In the genomic region with DNA sequence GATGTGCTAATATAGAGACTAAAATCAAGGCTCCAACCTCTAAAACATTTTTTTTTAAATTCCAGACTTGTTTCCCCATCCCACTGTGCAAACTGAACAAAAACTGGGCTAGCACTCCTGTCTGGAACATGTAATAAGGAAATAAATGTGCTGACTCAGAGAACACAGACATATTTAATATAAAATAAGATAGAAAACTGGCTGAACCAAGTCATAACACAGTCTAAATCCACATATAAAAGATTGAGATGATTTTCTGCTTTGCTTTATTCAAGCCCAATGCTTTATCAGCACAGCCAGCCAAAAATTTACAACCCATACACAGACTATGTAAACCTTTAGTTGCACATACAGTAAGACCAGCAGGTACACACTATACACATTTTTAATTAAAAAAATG, we compare ENCODE assay signal across 9 cellular contexts. TPM values are rescaled to one million over a fixed set of nuclear protein-coding genes. Genes with fewer than 3 reads are reported as not detected.
DNase-seq lines count a peak whose midpoint lies in the region; ATAC-seq, FAIRE-seq and TF ChIP-seq lines count a peak whose summit lies in the region.
"Had no signal": no experiment of that assay in that cellular context is flagged by ENCODE, and none has a peak within 500 bp of the region (broad histone marks: within the 10 kb centered on the region; RNA-seq: fewer than 3 reads in every experiment).

No MANE protein-coding gene starts in this region.

- H3K4me1 Mint-ChIP-seq in activated naive CD8-positive, alpha-beta T cell treated with anti-CD3 and anti-CD28 coated beads, Interleukin-2, amount 50 U/mL, for 24 hours: peaks cover 67% of the 10 kb centered on the region

- H3K4me3 ChIP-seq in SK-N-SH (ENCODE audit: low read depth in 2 of 2, low read length in 1 of 2) (peak overlapping the region; percentile 80 to 93), kidney (ENCODE audit: low read length in 2 of 2) (peak overlapping the region; percentile 75 to 91), stomach smooth muscle (ENCODE audit: low read length in 2 of 2) (peak overlapping the region; percentile 93 to 98)

- H3K36me3 ChIP-seq in SK-N-SH (replicated peaks in 1 of 2; ENCODE audit: control insufficient read depth in 1 of 2, insufficient read depth in 2 of 2, low read length in 1 of 2) (peaks cover 0 to 6% of the 10 kb centered on the region in 2 experiments), kidney (ENCODE audit: control insufficient read depth in 1 of 2, insufficient read depth in 2 of 2, low read length in 2 of 2) (no peaks in the 10 kb centered on the region), stomach smooth muscle (ENCODE audit: control insufficient read depth in 2 of 2, insufficient read depth in 2 of 2, low read length in 2 of 2) (no peaks in the 10 kb centered on the region)

- peaks cover 36% of the 10 kb centered on the region for H3K36me3 Mint-ChIP-seq in activated naive CD8-positive, alpha-beta T cell treated with anti-CD3 and anti-CD28 coated beads, Interleukin-2, amount 50 U/mL, for 24 hours (ENCODE audit: low read depth)

- POLR2A ChIA-PET in SK-N-SH (lab: Yijun Ruan, JAX): no interaction called here

- peaks cover 4% of the 10 kb centered on the region for H3F3A ChIP-seq in SK-N-SH (replicated peaks; ENCODE audit: insufficient read depth)

- peak overlapping the region; percentile 93 for H3K4me3 Mint-ChIP-seq in activated naive CD8-positive, alpha-beta T cell treated with anti-CD3 and anti-CD28 coated beads, Interleukin-2, amount 50 U/mL, for 24 hours

- intact Hi-C loops in kidney (cut with DNase I): no loop called here
- intact Hi-C loops in posterior cingulate gyrus (cut with DNase I): no loop called here

- H3K27me3 ChIP-seq in SK-N-SH (ENCODE audit: insufficient read depth): no peaks in the 10 kb centered on the region
- no peaks in the 10 kb centered on the region for H3K27me3 ChIP-seq in stomach smooth muscle (ENCODE audit: control insufficient read depth in 1 of 2, insufficient read depth in 2 of 2, low read length in 2 of 2)

- H3K9me3 Mint-ChIP-seq in activated naive CD8-positive, alpha-beta T cell treated with anti-CD3 and anti-CD28 coated beads, Interleukin-2, amount 50 U/mL, for 24 hours: no peaks in the 10 kb centered on the region

- no peak for DNase-seq in SK-N-SH
- DNase-seq in activated naive CD8-positive, alpha-beta T cell treated with anti-CD3 and anti-CD28 coated beads, Interleukin-2, amount 50 U/mL, for 24 hours: no peak
- no peak for DNase-seq in kidney
- DNase-seq in posterior cingulate gyrus: no peak
- DNase-seq in effector CD4-positive, alpha-beta T cell: no peak
- no peak for DNase-seq in retina

- H3K79me2 ChIP-seq in SK-N-SH (ENCODE audit: insufficient read depth): peaks cover 69% of the 10 kb centered on the region

- peak overlapping the region in 1 of 2 experiments; percentile 84; a peak in 1 of 4 replicates for H3K27ac ChIP-seq in SK-N-SH (ENCODE audit: low read depth in 2 of 2, low read length in 1 of 2)
- peak overlapping the region; percentile 98 to 100 for H3K27ac ChIP-seq in kidney (ENCODE audit: low read depth in 2 of 2, low read length in 2 of 2)
- peak overlapping the region; percentile 24 for H3K27ac ChIP-seq in stomach smooth muscle (ENCODE audit: low read length)

- H3K27me3 Mint-ChIP-seq in activated naive CD8-positive, alpha-beta T cell treated with anti-CD3 and anti-CD28 coated beads, Interleukin-2, amount 50 U/mL, for 24 hours: no peaks in the 10 kb centered on the region

- H3K9me3 ChIP-seq in SK-N-SH (no peaks in the 10 kb centered on the region), kidney (ENCODE audit: control insufficient read depth in 1 of 2, low read length in 2 of 2) (no peaks in the 10 kb centered on the region), stomach smooth muscle (ENCODE audit: control insufficient read depth in 2 of 2, low read length in 2 of 2) (no peaks in the 10 kb centered on the region)

- peaks cover 52% of the 10 kb centered on the region for H4K20me1 ChIP-seq in SK-N-SH (ENCODE audit: insufficient read depth)

- FAIRE-seq in kidney (lab: Jason Lieb, UNC): no peak
- FAIRE-seq: islet of Langerhans had no signal

- CTCF ChIA-PET in SK-N-SH (lab: Yijun Ruan, JAX): no interaction called here

- H3K4me2 ChIP-seq in SK-N-SH: peak overlapping the region; percentile 86

- H3K9ac ChIP-seq in SK-N-SH (peak overlapping the region; percentile 97; the same call in 1 of the 2 replicates), kidney (ENCODE audit: low read length in 2 of 2) (peak overlapping the region in 1 of 2 donors; percentile 96), stomach smooth muscle (ENCODE audit: low read length in 2 of 2) (peak overlapping the region; percentile 98 to 100)

- TF ChIP-seq CTCF in SK-N-SH (IDR thresholded peaks at IDR 0.05): no peak
- no peak for TF ChIP-seq CTCF in kidney (IDR thresholded peaks at IDR 0.05; ENCODE audit: borderline replicate concordance, extremely low read depth, insufficient read depth)

- H2AFZ ChIP-seq in SK-N-SH (ENCODE audit: low read depth): no peak overlapping the region

- no peaks in the 10 kb centered on the region for H3K9me2 ChIP-seq in SK-N-SH

- ATAC-seq in SK-N-SH treated with all-trans-retinoic acid at 6 μM for 48 hours: no peak
- no peak for ATAC-seq in activated naive CD8-positive, alpha-beta T cell treated with anti-CD3 and anti-CD28 coated beads, Interleukin-2, amount 50 U/mL, for 24 hours

- H3K27ac Mint-ChIP-seq in activated naive CD8-positive, alpha-beta T cell treated with anti-CD3 and anti-CD28 coated beads, Interleukin-2, amount 50 U/mL, for 24 hours: peak overlapping the region; percentile 98

- no peak for TF ChIP-seq RAD21 in SK-N-SH (IDR thresholded peaks at IDR 0.05; ENCODE audit: low read length)

- H3K4me1 ChIP-seq in SK-N-SH (ENCODE audit: control insufficient read depth in 1 of 2, insufficient read depth in 2 of 2, low read depth in 1 of 2, low read length in 1 of 2): peaks cover 0 to 12% of the 10 kb centered on the region in 2 experiments; a peak in 2 of 4 replicates
- peaks cover 5 to 7% of the 10 kb centered on the region in 2 donors for H3K4me1 ChIP-seq in kidney (ENCODE audit: control insufficient read depth in 1 of 2, insufficient read depth in 1 of 2, low read depth in 1 of 2, low read length in 2 of 2)
- peaks cover 13% of the 10 kb centered on the region for H3K4me1 ChIP-seq in stomach smooth muscle (ENCODE audit: control insufficient read depth, insufficient read depth, low read length)

- TF ChIP-seq EP300 in SK-N-SH (IDR thresholded peaks at IDR 0.05; ENCODE audit: borderline replicate concordance in 1 of 2, low read depth in 1 of 2, low read length in 1 of 2): no peak

TF ChIP-seq in SK-N-SH treated with all-trans-retinoic acid at 6 μM for 48 hours, 23 proteins besides CTCF, POLR2A, EP300 and RAD21 (continues in another document):
- TF ChIP-seq SNAI2 (CRISPR knock-in tag; IDR thresholded peaks at IDR 0.05) (no peak), TOX (CRISPR knock-in tag; IDR thresholded peaks at IDR 0.05; ENCODE audit: borderline replicate concordance) (no peak), ZNF565 (CRISPR knock-in tag; conservative IDR thresholded peaks at IDR 0.05; ENCODE audit: low read depth) (no peak), OSR1 (CRISPR knock-in tag; IDR thresholded peaks at IDR 0.05) (no peak), RARB (CRISPR knock-in tag; IDR thresholded peaks at IDR 0.05) (no peak), ZFP3 (CRISPR knock-in tag; IDR thresholded peaks at IDR 0.05) (no peak), ZC3H10 (CRISPR knock-in tag; IDR thresholded peaks at IDR 0.05) (no peak)
- TF ChIP-seq, protein P1, sequence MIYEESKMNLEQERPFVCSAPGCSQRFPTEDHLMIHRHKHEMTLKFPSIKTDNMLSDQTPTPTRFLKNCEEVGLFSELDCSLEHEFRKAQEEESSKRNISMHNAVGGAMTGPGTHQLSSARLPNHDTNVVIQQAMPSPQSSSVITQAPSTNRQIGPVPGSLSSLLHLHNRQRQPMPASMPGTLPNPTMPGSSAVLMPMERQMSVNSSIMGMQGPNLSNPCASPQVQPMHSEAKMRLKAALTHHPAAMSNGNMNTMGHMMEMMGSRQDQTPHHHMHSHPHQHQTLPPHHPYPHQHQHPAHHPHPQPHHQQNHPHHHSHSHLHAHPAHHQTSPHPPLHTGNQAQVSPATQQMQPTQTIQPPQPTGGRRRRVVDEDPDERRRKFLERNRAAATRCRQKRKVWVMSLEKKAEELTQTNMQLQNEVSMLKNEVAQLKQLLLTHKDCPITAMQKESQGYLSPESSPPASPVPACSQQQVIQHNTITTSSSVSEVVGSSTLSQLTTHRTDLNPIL (CRISPR knock-in tag; IDR thresholded peaks at IDR 0.05; ENCODE audit: low read depth): no peak
- TF ChIP-seq, protein P2, sequence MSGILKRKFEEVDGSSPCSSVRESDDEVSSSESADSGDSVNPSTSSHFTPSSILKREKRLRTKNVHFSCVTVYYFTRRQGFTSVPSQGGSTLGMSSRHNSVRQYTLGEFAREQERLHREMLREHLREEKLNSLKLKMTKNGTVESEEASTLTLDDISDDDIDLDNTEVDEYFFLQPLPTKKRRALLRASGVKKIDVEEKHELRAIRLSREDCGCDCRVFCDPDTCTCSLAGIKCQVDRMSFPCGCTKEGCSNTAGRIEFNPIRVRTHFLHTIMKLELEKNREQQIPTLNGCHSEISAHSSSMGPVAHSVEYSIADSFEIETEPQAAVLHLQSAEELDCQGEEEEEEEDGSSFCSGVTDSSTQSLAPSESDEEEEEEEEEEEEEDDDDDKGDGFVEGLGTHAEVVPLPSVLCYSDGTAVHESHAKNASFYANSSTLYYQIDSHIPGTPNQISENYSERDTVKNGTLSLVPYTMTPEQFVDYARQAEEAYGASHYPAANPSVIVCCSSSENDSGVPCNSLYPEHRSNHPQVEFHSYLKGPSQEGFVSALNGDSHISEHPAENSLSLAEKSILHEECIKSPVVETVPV (CRISPR knock-in tag; IDR thresholded peaks at IDR 0.05): no peak

RNA-seq across cellular contexts. Expression of a gene that starts 1.5 kb away (rescaled TPM):
- polyA plus RNA-seq in SK-N-SH (2012; rRNA removed) (35.7 and 38.7 TPM in 2 replicates), kidney (ENCODE audit: insufficient read depth, low read depth, low replicate concordance) (55.6 TPM)
- polyA plus RNA-seq in SK-N-SH (2012; cell fraction: cytosol; rRNA removed): 25.5 and 29.1 TPM in 2 replicates
- polyA plus RNA-seq in SK-N-SH (2012; cell fraction: nucleus; rRNA removed): 90.7 and 99.3 TPM in 2 replicates
- total RNA-seq in kidney: 327 TPM

RNA-seq across cellular contexts. Expression of a gene that starts 36.3 kb away (rescaled TPM):
- polyA plus RNA-seq in SK-N-SH (2012; rRNA removed) (264 and 290 TPM in 2 replicates), kidney (ENCODE audit: insufficient read depth, low read depth, low replicate concordance) (67.1 TPM)
- 172 and 212 TPM in 2 replicates for polyA plus RNA-seq in SK-N-SH (2012; cell fraction: cytosol; rRNA removed)
- polyA plus RNA-seq in SK-N-SH (2012; cell fraction: nucleus; rRNA removed): 169 and 174 TPM in 2 replicates
- 204 TPM for total RNA-seq in kidney
